In genomic region chr9:35736201-35736633, GRCh38 we compare ENCODE assay signal across 1 cellular context.
TF ChIP-seq lines count a peak whose summit lies in the region.

No MANE protein-coding gene starts in this region.

TF ChIP-seq in HepG2, 621 proteins besides CTCF, POLR2A, EP300 and RAD21 (continued from another document):
- TF ChIP-seq AKNA (CRISPR knock-in tag; IDR thresholded peaks at IDR 0.05; ENCODE audit: borderline replicate concordance), result no peak
- TF ChIP-seq MAFG (CRISPR knock-in tag; IDR thresholded peaks at IDR 0.05), result no peak
- TF ChIP-seq CBX5 (CRISPR knock-in tag; IDR thresholded peaks at IDR 0.05; ENCODE audit: borderline replicate concordance), result no peak
- TF ChIP-seq KLF12 (CRISPR knock-in tag; IDR thresholded peaks at IDR 0.05; ENCODE audit: borderline replicate concordance), result no peak
- 0 out of 2 replicates have a peak, but pooled peaks have one; percentile 24 for TF ChIP-seq HNF1B (CRISPR knock-in tag; IDR thresholded peaks at IDR 0.05)
- no peak for TF ChIP-seq LCORL (IDR thresholded peaks at IDR 0.05)
- no peak for TF ChIP-seq LCORL (CRISPR knock-in tag; IDR thresholded peaks at IDR 0.05)
- peak; percentile 23; the same call in 1 of the 2 replicates for TF ChIP-seq ZNF788 (CRISPR knock-in tag; IDR thresholded peaks at IDR 0.05; ENCODE audit: borderline replicate concordance)
- no peak for TF ChIP-seq SYNCRIP (IDR thresholded peaks at IDR 0.05; ENCODE audit: insufficient read depth, low read depth, low read length)
- no peak for TF ChIP-seq NR2F6 (IDR thresholded peaks at IDR 0.05)
- no peak for TF ChIP-seq NR2F6 (CRISPR knock-in tag; IDR thresholded peaks at IDR 0.05)
- no peak for TF ChIP-seq NFE2 (CRISPR knock-in tag; IDR thresholded peaks at IDR 0.05)
- no peak for TF ChIP-seq ZNF597 (CRISPR knock-in tag; IDR thresholded peaks at IDR 0.05)
- TF ChIP-seq TEAD3 (CRISPR knock-in tag; optimal IDR thresholded peaks at IDR 0.05; ENCODE audit: borderline replicate concordance), result peak; percentile 50
- TF ChIP-seq SOX5 (CRISPR knock-in tag; IDR thresholded peaks at IDR 0.05; ENCODE audit: borderline replicate concordance), result no peak
- no peak for TF ChIP-seq RFXAP (CRISPR knock-in tag; IDR thresholded peaks at IDR 0.05; ENCODE audit: borderline replicate concordance)
- TF ChIP-seq ZNF687 (CRISPR knock-in tag; IDR thresholded peaks at IDR 0.05), result peak; percentile 23; the same call in 1 of the 2 replicates
- 0 out of 2 replicates have a peak, but pooled peaks have one; percentile 14 for TF ChIP-seq SAP130 (CRISPR knock-in tag; IDR thresholded peaks at IDR 0.05; ENCODE audit: low read depth)
- no peak for TF ChIP-seq ZNF558 (CRISPR knock-in tag; IDR thresholded peaks at IDR 0.05; ENCODE audit: borderline replicate concordance)
- TF ChIP-seq HNRNPL (IDR thresholded peaks at IDR 0.05; ENCODE audit: low read depth, low read length), result no peak
- TF ChIP-seq EEA1 (CRISPR knock-in tag; IDR thresholded peaks at IDR 0.05; ENCODE audit: borderline replicate concordance), result no peak
- TF ChIP-seq ZNF576 (CRISPR knock-in tag; IDR thresholded peaks at IDR 0.05), result no peak
- TF ChIP-seq THAP11 (CRISPR knock-in tag; IDR thresholded peaks at IDR 0.05), result peak; percentile 43; the same call in 1 of the 2 replicates
- no peak for TF ChIP-seq SRSF4 (IDR thresholded peaks at IDR 0.05; ENCODE audit: low read depth, low read length, poor library complexity, severe bottlenecking)
- TF ChIP-seq HIVEP1 (CRISPR knock-in tag; IDR thresholded peaks at IDR 0.05), result no peak
- no peak for TF ChIP-seq ZNF850 (CRISPR knock-in tag; conservative IDR thresholded peaks at IDR 0.05)
- TF ChIP-seq TFE3 (CRISPR knock-in tag; IDR thresholded peaks at IDR 0.05), result no peak
- 0 out of 2 replicates have a peak, but pooled peaks have one; percentile 20 for TF ChIP-seq POLR2G (IDR thresholded peaks at IDR 0.05; ENCODE audit: low read depth, low read length)
- no peak for TF ChIP-seq KMT2A (CRISPR knock-in tag; IDR thresholded peaks at IDR 0.05)
- TF ChIP-seq MYPOP (CRISPR knock-in tag; IDR thresholded peaks at IDR 0.05), result no peak
- no peak for TF ChIP-seq ZBTB1 (CRISPR knock-in tag; IDR thresholded peaks at IDR 0.05; ENCODE audit: borderline replicate concordance)
- TF ChIP-seq FOXO4 (CRISPR knock-in tag; conservative IDR thresholded peaks at IDR 0.05), result no peak
- no peak for TF ChIP-seq DNMT3B (CRISPR knock-in tag; conservative IDR thresholded peaks at IDR 0.05)
- TF ChIP-seq YY1 (IDR thresholded peaks at IDR 0.05; ENCODE audit: insufficient read depth, insufficient replicate concordance, low read depth, low read length), result no peak
- peak; percentile 27; the same call in 1 of the 2 replicates for TF ChIP-seq MXD3 (CRISPR knock-in tag; IDR thresholded peaks at IDR 0.05)
- no peak for TF ChIP-seq ZNF232 (CRISPR knock-in tag; IDR thresholded peaks at IDR 0.05; ENCODE audit: borderline replicate concordance)
- no peak for TF ChIP-seq SP2 (CRISPR knock-in tag; IDR thresholded peaks at IDR 0.05)
- peak; percentile 59 for TF ChIP-seq AGO2 (optimal IDR thresholded peaks at IDR 0.05; ENCODE audit: low read depth, low read length)
- no peak for TF ChIP-seq CBFB (CRISPR knock-in tag; IDR thresholded peaks at IDR 0.05)
- no peak for TF ChIP-seq ZZZ3 (CRISPR knock-in tag; IDR thresholded peaks at IDR 0.05; ENCODE audit: borderline replicate concordance)
- no peak for TF ChIP-seq HMGA1 (CRISPR knock-in tag; conservative IDR thresholded peaks at IDR 0.05)
- no peak for TF ChIP-seq SPEN (CRISPR knock-in tag; IDR thresholded peaks at IDR 0.05; ENCODE audit: low read depth)
- 0 out of 2 replicates have a peak, but pooled peaks have one; percentile 7 for TF ChIP-seq TFAP4 (IDR thresholded peaks at IDR 0.05; ENCODE audit: borderline replicate concordance, low read depth)
- no peak for TF ChIP-seq MATR3 (CRISPR knock-in tag; IDR thresholded peaks at IDR 0.05)
- TF ChIP-seq ZNF10 (CRISPR knock-in tag; IDR thresholded peaks at IDR 0.05; ENCODE audit: borderline replicate concordance, low read depth), result no peak
- TF ChIP-seq SNAPC5 (CRISPR knock-in tag; IDR thresholded peaks at IDR 0.05; ENCODE audit: borderline replicate concordance), result no peak
